16 cellular contexts compared by ENCODE assay signal in the genomic region with DNA sequence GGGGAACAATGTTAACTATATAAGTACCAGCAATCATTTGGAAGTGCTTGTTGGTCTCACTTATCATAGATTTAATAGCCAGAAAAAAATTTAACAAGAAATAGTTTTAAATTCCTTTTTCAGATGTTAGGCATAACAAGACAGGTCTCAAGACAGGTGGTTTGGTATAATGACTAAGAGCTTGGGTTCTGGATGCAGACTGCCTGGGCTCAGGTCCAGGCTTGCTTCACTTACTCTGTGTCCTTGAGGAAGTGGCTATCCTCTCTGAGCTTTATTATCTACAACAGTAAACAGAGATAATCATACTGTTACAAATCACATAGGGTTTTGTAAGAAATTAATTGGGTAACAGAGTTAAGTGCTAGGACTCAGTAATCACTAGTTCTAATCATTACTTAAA.
DNase-seq lines count a peak whose midpoint lies in the region; ATAC-seq and TF ChIP-seq lines count a peak whose summit lies in the region.
"Had no signal": no experiment of that assay in that cellular context is flagged by ENCODE, and none has a peak within 500 bp of the region (broad histone marks: within the 10 kb centered on the region; RNA-seq: fewer than 3 reads in every experiment).

No MANE protein-coding gene starts in this region.

- no peak overlapping the region for H3K4me3 ChIP-seq in fibroblast of villous mesenchyme (ENCODE audit: low read depth, low read length)
- H3K4me3 ChIP-seq: BLaER1 treated with 17β-estradiol and CSF1 and Interleukin-3, amounts not matched to agents 10 nM and 100 nM; GM12878; GM23248 had no signal

- no peaks in the 10 kb centered on the region for H3K4me1 Mint-ChIP-seq in effector memory CD8-positive, alpha-beta T cell (ENCODE audit: low read depth in 2 of 2)
- H3K4me1 Mint-ChIP-seq: B cell had no signal

- H3K27me3 Mint-ChIP-seq in effector memory CD8-positive, alpha-beta T cell = no peaks in the 10 kb centered on the region
- H3K27me3 Mint-ChIP-seq: B cell had no signal

- H3K36me3 Mint-ChIP-seq in effector memory CD8-positive, alpha-beta T cell (ENCODE audit: insufficient read depth) = no peaks in the 10 kb centered on the region
- H3K36me3 Mint-ChIP-seq: CD8-positive, alpha-beta T cell had no signal

- no peak overlapping the region for H3K4me3 Mint-ChIP-seq in effector memory CD8-positive, alpha-beta T cell
- H3K4me3 Mint-ChIP-seq: B cell; CD8-positive, alpha-beta T cell had no signal

- H3K27ac ChIP-seq in RWPE1 = no peak overlapping the region
- H3K27ac ChIP-seq: BLaER1 treated with 17β-estradiol and CSF1 and Interleukin-3, amounts not matched to agents 10 nM and 100 nM; GM23248 had no signal

- no peak for TF ChIP-seq CTCF in RWPE1 (conservative IDR thresholded peaks at IDR 0.05; ENCODE audit: low read depth)
- no peak for TF ChIP-seq CTCF in fibroblast of villous mesenchyme (IDR thresholded peaks at IDR 0.05; ENCODE audit: insufficient read depth, low read depth, low read length)

- no peak overlapping the region for H3K27ac Mint-ChIP-seq in effector memory CD8-positive, alpha-beta T cell
- H3K27ac Mint-ChIP-seq: B cell; CD8-positive, alpha-beta T cell had no signal

- CTCF ChIA-PET in RWPE1 (lab: Yijun Ruan, JAX) = no interaction called here

- DNase-seq in RWPE1 (ENCODE audit: low spot score) (peak; percentile 9), amniotic epithelial cell (ENCODE audit: low read depth) (peak; percentile 82), fibroblast of villous mesenchyme (ENCODE audit: low read depth) (peak; percentile 51), DMS79 treated with DMSO at 0.1 percent for 48 hours (lab: John Stamatoyannopoulos, UW) (no peak)
- no peak for DNase-seq in effector memory CD8-positive, alpha-beta T cell
- DNase-seq: Calu3; CD8-positive, alpha-beta T cell; DND-41; EL; GM23248; HCEC 1CT; IMR-90 had no signal

- ATAC-seq in effector memory CD8-positive, alpha-beta T cell (replicated peaks) = no peak
- ATAC-seq in GM21390 (IDR thresholded peaks at IDR 0.05; ENCODE audit: unreplicated experiment) = no peak
- ATAC-seq: CD8-positive, alpha-beta T cell; GM12878 had no signal

- POLR2A ChIA-PET in RWPE1 (lab: Yijun Ruan, JAX; ENCODE audit: low non-redundant PET) = no interaction called here

- peaks cover 8 to 9% of the 10 kb centered on the region in 2 donors for H3K9me3 Mint-ChIP-seq in effector memory CD8-positive, alpha-beta T cell

Comparison
In these comparisons a context has a peak if more than half of its experiments do, and no peak if none do; other contexts are left out.
1. DNase-seq: peak in RWPE1 (single experiment), amniotic epithelial cell (single experiment) and fibroblast of villous mesenchyme (single experiment); none in DMS79 treated with DMSO at 0.1 percent for 48 hours (single experiment) and effector memory CD8-positive, alpha-beta T cell (0 of 3).